ENCODE assay signal across 25 cellular contexts in genomic region chrX:123256378-123256777, GRCh38.
DNase-seq lines count a peak whose midpoint lies in the region; ATAC-seq, FAIRE-seq and TF ChIP-seq lines count a peak whose summit lies in the region.
"Had no signal": no experiment of that assay in that cellular context is flagged by ENCODE, and none has a peak within 500 bp of the region (broad histone marks: within the 10 kb centered on the region; RNA-seq: fewer than 3 reads in every experiment).

No MANE protein-coding gene starts in this region.

- DNase-seq in GM12891 (ENCODE audit: insufficient read length, low spot score) (no peak), NCI-H446 (lab: John Stamatoyannopoulos, UW) (no peak), SIG-M5 (lab: John Stamatoyannopoulos, UW) (no peak), mesothelial cell of epicardium (ENCODE audit: low spot score in 2 of 2, unreplicated experiment in 2 of 2) (no peak), NCI-H510A treated with DMSO at 0.1 percent for 48 hours (lab: John Stamatoyannopoulos, UW) (no peak)
- DNase-seq: activated CD4-positive, CD25-positive, alpha-beta regulatory T cell treated with anti-CD3 and anti-CD28 coated beads, Interleukin-2, amount 50 U/mL, for 72 hours; activated naive CD8-positive, alpha-beta T cell treated with anti-CD3 and anti-CD28 coated beads for 36 hours; BE2C; COR-L47; endodermal cell; heart left ventricle; left ventricle myocardium superior; NCI-H187; NCI-H345; NK-92 treated with Interleukin-12 subunit alpha and Interleukin-12 subunit beta, amount 100 ng/mL, for 24 hours; stimulated activated CD4-positive, alpha-beta T cell treated with anti-CD3 and anti-CD28 coated beads, Interleukin-2, amount 100 ng/mL, for 48 hours; stimulated activated naive CD8-positive, alpha-beta T cell treated with anti-CD3 and anti-CD28 coated beads, Interleukin-15, amount 100 ng/mL, for 72 hours; T1000; transverse colon had no signal

- no peaks in the 10 kb centered on the region for H3K4me1 Mint-ChIP-seq in mesothelial cell of epicardium
- H3K4me1 Mint-ChIP-seq: activated naive CD8-positive, alpha-beta T cell treated with anti-CD3 and anti-CD28 coated beads for 36 hours; stimulated activated naive CD8-positive, alpha-beta T cell treated with anti-CD3 and anti-CD28 coated beads, Interleukin-15, amount 100 ng/mL, for 72 hours had no signal

- H3K36me3 Mint-ChIP-seq in mesothelial cell of epicardium, result no peaks in the 10 kb centered on the region
- H3K36me3 Mint-ChIP-seq: activated naive CD8-positive, alpha-beta T cell treated with anti-CD3 and anti-CD28 coated beads for 36 hours had no signal

- peak; percentile 69 for FAIRE-seq in GM12891 (lab: Jason Lieb, UNC)
- FAIRE-seq: A204.1 had no signal

- ATAC-seq in GM19023 (IDR thresholded peaks at IDR 0.05; ENCODE audit: unreplicated experiment) (peak; percentile 92), GM21786 (IDR thresholded peaks at IDR 0.05; ENCODE audit: unreplicated experiment) (peak; percentile 76), HG03442 (IDR thresholded peaks at IDR 0.05; ENCODE audit: unreplicated experiment) (peak; percentile 55)
- ATAC-seq: heart left ventricle; left ventricle myocardium superior; SK-N-SH treated with all-trans-retinoic acid at 6 μM for 48 hours; stimulated activated naive CD8-positive, alpha-beta T cell treated with anti-CD3 and anti-CD28 coated beads, Interleukin-15, amount 100 ng/mL, for 72 hours had no signal

- H3K27me3 Mint-ChIP-seq in mesothelial cell of epicardium (ENCODE audit: low read depth), result no peaks in the 10 kb centered on the region
- H3K27me3 Mint-ChIP-seq: activated naive CD8-positive, alpha-beta T cell treated with anti-CD3 and anti-CD28 coated beads for 36 hours; stimulated activated naive CD8-positive, alpha-beta T cell treated with anti-CD3 and anti-CD28 coated beads, Interleukin-15, amount 100 ng/mL, for 72 hours had no signal

- no peak overlapping the region for H3K27ac Mint-ChIP-seq in mesothelial cell of epicardium
- H3K27ac Mint-ChIP-seq: activated naive CD8-positive, alpha-beta T cell treated with anti-CD3 and anti-CD28 coated beads for 36 hours; endodermal cell; neural progenitor cell; stimulated activated naive CD8-positive, alpha-beta T cell treated with anti-CD3 and anti-CD28 coated beads, Interleukin-15, amount 100 ng/mL, for 72 hours had no signal

- peaks cover 35% of the 10 kb centered on the region for H3K9me3 Mint-ChIP-seq in mesothelial cell of epicardium
- H3K9me3 Mint-ChIP-seq: activated naive CD8-positive, alpha-beta T cell treated with anti-CD3 and anti-CD28 coated beads for 36 hours; stimulated activated naive CD8-positive, alpha-beta T cell treated with anti-CD3 and anti-CD28 coated beads, Interleukin-15, amount 100 ng/mL, for 72 hours had no signal

- TF ChIP-seq POLR2A in GM12891 (IDR thresholded peaks at IDR 0.05; ENCODE audit: low read depth, low read length), result no peak

- H3K4me3 Mint-ChIP-seq in mesothelial cell of epicardium, result no peak overlapping the region
- H3K4me3 Mint-ChIP-seq: activated naive CD8-positive, alpha-beta T cell treated with anti-CD3 and anti-CD28 coated beads for 36 hours; endodermal cell; neural progenitor cell; stimulated activated naive CD8-positive, alpha-beta T cell treated with anti-CD3 and anti-CD28 coated beads, Interleukin-15, amount 100 ng/mL, for 72 hours had no signal

- TF ChIP-seq CTCF in mesothelial cell of epicardium (IDR thresholded peaks at IDR 0.05; ENCODE audit: unreplicated experiment), result no peak

TF ChIP-seq in GM12891, 5 proteins besides CTCF, POLR2A, EP300 and RAD21:
- TF ChIP-seq POU2F2 (IDR thresholded peaks at IDR 0.05; ENCODE audit: low read depth, low read length) (no peak), TAF1 (IDR thresholded peaks at IDR 0.05; ENCODE audit: low read depth, low read length) (no peak), POLR2AphosphoS5 (IDR thresholded peaks at IDR 0.05; ENCODE audit: low read depth, low read length) (no peak), SPI1 (IDR thresholded peaks at IDR 0.05; ENCODE audit: low read depth, low read length) (peak; percentile 70), PAX5 (IDR thresholded peaks at IDR 0.05; ENCODE audit: insufficient read depth, low read length, severe bottlenecking) (no peak)
